In genomic region chr22:38504731-38505594, GRCh38 we compare ENCODE assay signal across 1 cellular context.
TF ChIP-seq lines count a peak whose summit lies in the region.

No MANE protein-coding gene starts in this region.

TF ChIP-seq in HepG2, 621 proteins besides CTCF, POLR2A, EP300 and RAD21 (continued from another document):
- TF ChIP-seq, protein P1, sequence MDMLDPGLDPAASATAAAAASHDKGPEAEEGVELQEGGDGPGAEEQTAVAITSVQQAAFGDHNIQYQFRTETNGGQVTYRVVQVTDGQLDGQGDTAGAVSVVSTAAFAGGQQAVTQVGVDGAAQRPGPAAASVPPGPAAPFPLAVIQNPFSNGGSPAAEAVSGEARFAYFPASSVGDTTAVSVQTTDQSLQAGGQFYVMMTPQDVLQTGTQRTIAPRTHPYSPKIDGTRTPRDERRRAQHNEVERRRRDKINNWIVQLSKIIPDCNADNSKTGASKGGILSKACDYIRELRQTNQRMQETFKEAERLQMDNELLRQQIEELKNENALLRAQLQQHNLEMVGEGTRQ (IDR thresholded peaks at IDR 0.05; ENCODE audit: low read depth, low read length) = no peak
- TF ChIP-seq, protein P1 (CRISPR knock-in tag; IDR thresholded peaks at IDR 0.05; ENCODE audit: borderline replicate concordance) = no peak
- TF ChIP-seq KAT7 (CRISPR knock-in tag; IDR thresholded peaks at IDR 0.05; ENCODE audit: borderline replicate concordance) = no peak
- TF ChIP-seq ZNF7 (CRISPR knock-in tag; IDR thresholded peaks at IDR 0.05) = peak; percentile 78
- no peak for TF ChIP-seq HOXD1 (CRISPR knock-in tag; IDR thresholded peaks at IDR 0.05)
- TF ChIP-seq ARNT2 (CRISPR knock-in tag; IDR thresholded peaks at IDR 0.05; ENCODE audit: low read depth) = no peak
- TF ChIP-seq RARA (CRISPR knock-in tag; IDR thresholded peaks at IDR 0.05) = peak; percentile 26; the same call in 1 of the 2 replicates
- no peak for TF ChIP-seq SNAPC2 (CRISPR knock-in tag; IDR thresholded peaks at IDR 0.05)
- 0 out of 2 replicates have a peak, but pooled peaks have one; percentile 30 for TF ChIP-seq ZNF792 (CRISPR knock-in tag; IDR thresholded peaks at IDR 0.05)
- TF ChIP-seq, protein P2, sequence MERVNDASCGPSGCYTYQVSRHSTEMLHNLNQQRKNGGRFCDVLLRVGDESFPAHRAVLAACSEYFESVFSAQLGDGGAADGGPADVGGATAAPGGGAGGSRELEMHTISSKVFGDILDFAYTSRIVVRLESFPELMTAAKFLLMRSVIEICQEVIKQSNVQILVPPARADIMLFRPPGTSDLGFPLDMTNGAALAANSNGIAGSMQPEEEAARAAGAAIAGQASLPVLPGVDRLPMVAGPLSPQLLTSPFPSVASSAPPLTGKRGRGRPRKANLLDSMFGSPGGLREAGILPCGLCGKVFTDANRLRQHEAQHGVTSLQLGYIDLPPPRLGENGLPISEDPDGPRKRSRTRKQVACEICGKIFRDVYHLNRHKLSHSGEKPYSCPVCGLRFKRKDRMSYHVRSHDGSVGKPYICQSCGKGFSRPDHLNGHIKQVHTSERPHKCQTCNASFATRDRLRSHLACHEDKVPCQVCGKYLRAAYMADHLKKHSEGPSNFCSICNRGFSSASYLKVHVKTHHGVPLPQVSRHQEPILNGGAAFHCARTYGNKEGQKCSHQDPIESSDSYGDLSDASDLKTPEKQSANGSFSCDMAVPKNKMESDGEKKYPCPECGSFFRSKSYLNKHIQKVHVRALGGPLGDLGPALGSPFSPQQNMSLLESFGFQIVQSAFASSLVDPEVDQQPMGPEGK (CRISPR knock-in tag; IDR thresholded peaks at IDR 0.05) = peak; percentile 84
- no peak for TF ChIP-seq HNRNPUL1 (IDR thresholded peaks at IDR 0.05; ENCODE audit: low read depth, low read length)
- no peak for TF ChIP-seq RARG (CRISPR knock-in tag; IDR thresholded peaks at IDR 0.05; ENCODE audit: low read depth)
- TF ChIP-seq ZFP90 (CRISPR knock-in tag; IDR thresholded peaks at IDR 0.05; ENCODE audit: borderline replicate concordance) = 0 out of 2 replicates have a peak, but pooled peaks have one; percentile 23
- no peak for TF ChIP-seq ZHX2 (IDR thresholded peaks at IDR 0.05; ENCODE audit: low read depth)
- TF ChIP-seq ZHX2 (CRISPR knock-in tag; IDR thresholded peaks at IDR 0.05; ENCODE audit: borderline replicate concordance) = no peak
- TF ChIP-seq TOPORS (CRISPR knock-in tag; IDR thresholded peaks at IDR 0.05) = no peak
- no peak for TF ChIP-seq RBM22 (optimal IDR thresholded peaks at IDR 0.05; ENCODE audit: low read length)
- TF ChIP-seq KMT2B (CRISPR knock-in tag; IDR thresholded peaks at IDR 0.05) = peak; percentile 23; the same call in 1 of the 2 replicates
- TF ChIP-seq ZFP37 (CRISPR knock-in tag; IDR thresholded peaks at IDR 0.05; ENCODE audit: borderline replicate concordance) = no peak
- TF ChIP-seq ZNF441 (CRISPR knock-in tag; IDR thresholded peaks at IDR 0.05; ENCODE audit: borderline replicate concordance) = peak; percentile 69; the same call in 1 of the 2 replicates
- TF ChIP-seq SRF (IDR thresholded peaks at IDR 0.05; ENCODE audit: low read depth, low read length) = no peak
- no peak for TF ChIP-seq MAZ (IDR thresholded peaks at IDR 0.05; ENCODE audit: borderline replicate concordance, low read depth, low read length)
- TF ChIP-seq MAZ (CRISPR knock-in tag; IDR thresholded peaks at IDR 0.05; ENCODE audit: low read depth) = 0 out of 2 replicates have a peak, but pooled peaks have one; percentile 35
- no peak for TF ChIP-seq MLX (CRISPR knock-in tag; IDR thresholded peaks at IDR 0.05)
- no peak for TF ChIP-seq CREB1 (IDR thresholded peaks at IDR 0.05)
- peak; percentile 55; the same call in 1 of the 2 replicates for TF ChIP-seq CREB1 (CRISPR knock-in tag; IDR thresholded peaks at IDR 0.05)
- TF ChIP-seq, protein P3, sequence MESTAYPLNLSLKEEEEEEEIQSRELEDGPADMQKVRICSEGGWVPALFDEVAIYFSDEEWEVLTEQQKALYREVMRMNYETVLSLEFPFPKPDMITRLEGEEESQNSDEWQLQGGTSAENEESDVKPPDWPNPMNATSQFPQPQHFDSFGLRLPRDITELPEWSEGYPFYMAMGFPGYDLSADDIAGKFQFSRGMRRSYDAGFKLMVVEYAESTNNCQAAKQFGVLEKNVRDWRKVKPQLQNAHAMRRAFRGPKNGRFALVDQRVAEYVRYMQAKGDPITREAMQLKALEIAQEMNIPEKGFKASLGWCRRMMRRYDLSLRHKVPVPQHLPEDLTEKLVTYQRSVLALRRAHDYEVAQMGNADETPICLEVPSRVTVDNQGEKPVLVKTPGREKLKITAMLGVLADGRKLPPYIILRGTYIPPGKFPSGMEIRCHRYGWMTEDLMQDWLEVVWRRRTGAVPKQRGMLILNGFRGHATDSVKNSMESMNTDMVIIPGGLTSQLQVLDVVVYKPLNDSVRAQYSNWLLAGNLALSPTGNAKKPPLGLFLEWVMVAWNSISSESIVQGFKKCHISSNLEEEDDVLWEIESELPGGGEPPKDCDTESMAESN (CRISPR knock-in tag; conservative IDR thresholded peaks at IDR 0.05) = no peak
- TF ChIP-seq ZGPAT (CRISPR knock-in tag; IDR thresholded peaks at IDR 0.05) = peak; percentile 31; the same call in 1 of the 2 replicates
- no peak for TF ChIP-seq ZSCAN29 (CRISPR knock-in tag; conservative IDR thresholded peaks at IDR 0.05)
- peak; percentile 52; the same call in 1 of the 2 replicates for TF ChIP-seq ATF1 (CRISPR knock-in tag; IDR thresholded peaks at IDR 0.05)
- TF ChIP-seq, protein P4, sequence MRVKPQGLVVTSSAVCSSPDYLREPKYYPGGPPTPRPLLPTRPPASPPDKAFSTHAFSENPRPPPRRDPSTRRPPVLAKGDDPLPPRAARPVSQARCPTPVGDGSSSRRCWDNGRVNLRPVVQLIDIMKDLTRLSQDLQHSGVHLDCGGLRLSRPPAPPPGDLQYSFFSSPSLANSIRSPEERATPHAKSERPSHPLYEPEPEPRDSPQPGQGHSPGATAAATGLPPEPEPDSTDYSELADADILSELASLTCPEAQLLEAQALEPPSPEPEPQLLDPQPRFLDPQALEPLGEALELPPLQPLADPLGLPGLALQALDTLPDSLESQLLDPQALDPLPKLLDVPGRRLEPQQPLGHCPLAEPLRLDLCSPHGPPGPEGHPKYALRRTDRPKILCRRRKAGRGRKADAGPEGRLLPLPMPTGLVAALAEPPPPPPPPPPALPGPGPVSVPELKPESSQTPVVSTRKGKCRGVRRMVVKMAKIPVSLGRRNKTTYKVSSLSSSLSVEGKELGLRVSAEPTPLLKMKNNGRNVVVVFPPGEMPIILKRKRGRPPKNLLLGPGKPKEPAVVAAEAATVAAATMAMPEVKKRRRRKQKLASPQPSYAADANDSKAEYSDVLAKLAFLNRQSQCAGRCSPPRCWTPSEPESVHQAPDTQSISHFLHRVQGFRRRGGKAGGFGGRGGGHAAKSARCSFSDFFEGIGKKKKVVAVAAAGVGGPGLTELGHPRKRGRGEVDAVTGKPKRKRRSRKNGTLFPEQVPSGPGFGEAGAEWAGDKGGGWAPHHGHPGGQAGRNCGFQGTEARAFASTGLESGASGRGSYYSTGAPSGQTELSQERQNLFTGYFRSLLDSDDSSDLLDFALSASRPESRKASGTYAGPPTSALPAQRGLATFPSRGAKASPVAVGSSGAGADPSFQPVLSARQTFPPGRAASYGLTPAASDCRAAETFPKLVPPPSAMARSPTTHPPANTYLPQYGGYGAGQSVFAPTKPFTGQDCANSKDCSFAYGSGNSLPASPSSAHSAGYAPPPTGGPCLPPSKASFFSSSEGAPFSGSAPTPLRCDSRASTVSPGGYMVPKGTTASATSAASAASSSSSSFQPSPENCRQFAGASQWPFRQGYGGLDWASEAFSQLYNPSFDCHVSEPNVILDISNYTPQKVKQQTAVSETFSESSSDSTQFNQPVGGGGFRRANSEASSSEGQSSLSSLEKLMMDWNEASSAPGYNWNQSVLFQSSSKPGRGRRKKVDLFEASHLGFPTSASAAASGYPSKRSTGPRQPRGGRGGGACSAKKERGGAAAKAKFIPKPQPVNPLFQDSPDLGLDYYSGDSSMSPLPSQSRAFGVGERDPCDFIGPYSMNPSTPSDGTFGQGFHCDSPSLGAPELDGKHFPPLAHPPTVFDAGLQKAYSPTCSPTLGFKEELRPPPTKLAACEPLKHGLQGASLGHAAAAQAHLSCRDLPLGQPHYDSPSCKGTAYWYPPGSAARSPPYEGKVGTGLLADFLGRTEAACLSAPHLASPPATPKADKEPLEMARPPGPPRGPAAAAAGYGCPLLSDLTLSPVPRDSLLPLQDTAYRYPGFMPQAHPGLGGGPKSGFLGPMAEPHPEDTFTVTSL (CRISPR knock-in tag; IDR thresholded peaks at IDR 0.05; ENCODE audit: borderline replicate concordance) = 0 out of 2 replicates have a peak, but pooled peaks have one; percentile 20
- TF ChIP-seq, protein P5, sequence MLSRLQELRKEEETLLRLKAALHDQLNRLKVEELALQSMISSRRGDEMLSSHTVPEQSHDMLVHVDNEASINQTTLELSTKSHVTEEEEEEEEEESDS (CRISPR knock-in tag; IDR thresholded peaks at IDR 0.05; ENCODE audit: borderline replicate concordance) = no peak
- TF ChIP-seq RORA (CRISPR knock-in tag; IDR thresholded peaks at IDR 0.05) = no peak
- TF ChIP-seq NR1H2 (CRISPR knock-in tag; IDR thresholded peaks at IDR 0.05; ENCODE audit: borderline replicate concordance, low read depth) = no peak
- TF ChIP-seq SAP130 (CRISPR knock-in tag; IDR thresholded peaks at IDR 0.05; ENCODE audit: low read depth) = peak; percentile 45
- TF ChIP-seq FOXK1 (CRISPR knock-in tag; IDR thresholded peaks at IDR 0.05; ENCODE audit: borderline replicate concordance, low read depth) = no peak
- no peak for TF ChIP-seq RAD51 (IDR thresholded peaks at IDR 0.05; ENCODE audit: borderline replicate concordance)
